In the genomic region with DNA sequence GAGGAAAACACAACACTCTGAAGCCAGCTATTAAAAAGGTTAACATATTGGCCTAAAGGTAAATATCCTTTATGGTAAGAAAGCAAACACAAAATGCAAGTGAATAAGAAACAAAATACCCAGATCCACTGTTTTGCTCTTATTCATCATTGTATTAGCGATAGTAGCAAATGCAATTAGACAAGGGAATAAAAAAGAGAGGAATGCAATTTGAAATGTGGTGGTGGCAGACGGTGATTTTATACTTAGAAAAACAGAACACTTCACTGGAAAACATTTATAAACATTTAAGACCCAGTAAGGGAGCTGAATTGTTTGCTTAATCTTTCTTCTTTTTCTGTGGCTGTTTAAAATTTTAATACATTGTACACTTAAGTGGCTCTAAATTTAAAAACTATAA, we compare ENCODE assay signal across 9 cellular contexts. TPM values are rescaled to one million over a fixed set of nuclear protein-coding genes. Genes with fewer than 3 reads are reported as not detected.
"Had no signal": no experiment of that assay in that cellular context is flagged by ENCODE, and none has a peak within 500 bp of the region (broad histone marks: within the 10 kb centered on the region; RNA-seq: fewer than 3 reads in every experiment).

No MANE protein-coding gene starts in this region.

- H3K36me3 Mint-ChIP-seq: IgD-negative memory B cell had no signal

- H3K4me2 ChIP-seq: KMS-11 had no signal

- H3K4me1 Mint-ChIP-seq: IgD-negative memory B cell had no signal

- H3K9ac ChIP-seq: KMS-11 had no signal

- DNase-seq: IMR-90, KBM-7, KG1 had no signal

- FAIRE-seq: HTR-8/SVneo had no signal

- H3K27ac Mint-ChIP-seq: IgD-negative memory B cell had no signal

- H3K4me3 Mint-ChIP-seq: IgD-negative memory B cell had no signal

- H3K27ac ChIP-seq: HL-60, KMS-11 had no signal

RNA-seq across cellular contexts. Expression of a gene that starts 17.2 kb away (rescaled TPM):
- total RNA-seq: HT-29, IMR-90 had no signal
- polyA plus RNA-seq: IgD-negative memory B cell, IMR-90 had no signal

RNA-seq across cellular contexts. Expression of a gene that starts 19.2 kb away (rescaled TPM):
- total RNA-seq: IMR-90 had no signal
- polyA plus RNA-seq: IgD-negative memory B cell, IMR-90 had no signal

RNA-seq across cellular contexts. Expression of a gene that starts 33.7 kb away (rescaled TPM):
- total RNA-seq: HT-29, HT1080, IMR-90 had no signal
- polyA plus RNA-seq: IgD-negative memory B cell, IMR-90 had no signal
